1 cellular context compared by ENCODE assay signal in genomic region chr12:50024227-50024626, GRCh38.
TF ChIP-seq lines count a peak whose summit lies in the region.

No MANE protein-coding gene starts in this region.

TF ChIP-seq in endothelial cell of umbilical vein, 7 proteins besides CTCF, POLR2A, EP300 and RAD21 (continued from another document):
- TF ChIP-seq EZH2 (IDR thresholded peaks at IDR 0.05; ENCODE audit: borderline replicate concordance, low read depth, low read length, severe bottlenecking), result no peak
